Comparison of ENCODE assay signal across 1 cellular context in genomic region chr17:36592711-36593321, GRCh38.
A peak's percentile ranks its signal among the peaks of the same experiment; 100 is the strongest.
TF ChIP-seq lines count a peak whose summit lies in the region.

No MANE protein-coding gene starts in this region.

TF ChIP-seq in HEK293, 187 proteins besides CTCF, POLR2A, EP300 and RAD21 (continued from another document):
- no peak for TF ChIP-seq ZNF449 (tag by site-specific recombination; IDR thresholded peaks at IDR 0.05)
- TF ChIP-seq PATZ1 (tag by site-specific recombination; IDR thresholded peaks at IDR 0.05): 0 out of 2 replicates have a peak, but pooled peaks have one; percentile 9
